ENCODE assay signal across 18 cellular contexts in the genomic region with DNA sequence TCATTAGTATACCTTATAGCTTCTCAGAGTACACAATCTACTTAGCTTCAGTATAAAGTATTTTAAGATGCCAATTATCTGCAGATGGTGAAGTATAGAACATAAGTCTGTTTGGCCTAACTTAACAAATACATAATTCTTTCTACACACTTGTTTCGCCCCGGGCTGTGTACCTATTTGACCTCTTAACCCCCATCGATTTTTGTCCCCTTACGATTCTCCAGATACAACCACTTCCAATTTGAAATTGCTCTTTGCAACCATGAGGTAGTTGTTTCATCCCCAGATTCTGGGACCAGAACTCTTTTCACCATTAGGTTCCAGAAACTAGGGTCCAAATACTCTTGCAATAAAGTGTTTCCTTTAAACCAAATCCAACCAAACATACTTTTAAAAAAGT. TPM values are rescaled to one million over a fixed set of nuclear protein-coding genes. Genes with fewer than 3 reads are reported as not detected.
DNase-seq lines count a peak whose midpoint lies in the region; ATAC-seq and TF ChIP-seq lines count a peak whose summit lies in the region.
"Had no signal": no experiment of that assay in that cellular context is flagged by ENCODE, and none has a peak within 500 bp of the region (broad histone marks: within the 10 kb centered on the region; RNA-seq: fewer than 3 reads in every experiment).

No MANE protein-coding gene starts in this region.

- DNase-seq in chondrocyte (ENCODE audit: low spot score) (no peak), glutamatergic neuron (no peak), hepatic stellate cell (ENCODE audit: low spot score) (no peak)
- DNase-seq: Caco-2, DMS153, DND-41, H9 had no signal

- H3K4me3 Mint-ChIP-seq in chondrocyte (ENCODE audit: unreplicated experiment) (no peak overlapping the region), glutamatergic neuron (ENCODE audit: unreplicated experiment) (no peak overlapping the region)
- H3K4me3 Mint-ChIP-seq: B cell; CD4-positive, CD25-positive, alpha-beta regulatory T cell; CD8-positive, alpha-beta T cell; GM23338; H9 had no signal

- H3K9ac ChIP-seq in liver (ENCODE audit: low read depth in 1 of 2, low read length in 2 of 2): peak overlapping the region; percentile 10 to 26
- H3K9ac ChIP-seq: BLaER1 had no signal

- ATAC-seq in GM19023 (IDR thresholded peaks at IDR 0.05; ENCODE audit: unreplicated experiment): no peak
- ATAC-seq: GM23338 had no signal

- H3K27ac ChIP-seq in liver (ENCODE audit: low read depth in 1 of 2, low read length in 2 of 2) (peak overlapping the region; percentile 29 to 33), neutrophil (peak overlapping the region; percentile 77)
- H3K27ac ChIP-seq: BLaER1, C4-2B had no signal

- WGBS in liver: 39% methylated on average over 4 of the region's 4 CpGs

- H3K36me3 Mint-ChIP-seq in chondrocyte (ENCODE audit: low read depth): peaks cover 2% of the 10 kb centered on the region
- peaks cover 5% of the 10 kb centered on the region for H3K36me3 Mint-ChIP-seq in glutamatergic neuron (ENCODE audit: unreplicated experiment)
- H3K36me3 Mint-ChIP-seq: CD4-positive, CD25-positive, alpha-beta regulatory T cell; CD8-positive, alpha-beta T cell had no signal

- no peaks in the 10 kb centered on the region for H3K36me3 ChIP-seq in liver (ENCODE audit: control insufficient read depth in 4 of 4, insufficient read depth in 3 of 4, low read depth in 1 of 4, low read length in 3 of 4)
- H3K36me3 ChIP-seq in neutrophil: no peaks in the 10 kb centered on the region
- H3K36me3 ChIP-seq: BLaER1 had no signal

- H3K9me3 ChIP-seq in liver (ENCODE audit: control insufficient read depth in 4 of 4, low read length in 3 of 4) (no peaks in the 10 kb centered on the region), neutrophil (no peaks in the 10 kb centered on the region)
- H3K9me3 ChIP-seq: BLaER1, Caco-2 had no signal

- no peak for TF ChIP-seq RAD21 in liver (IDR thresholded peaks at IDR 0.05)

- TF ChIP-seq CTCF in chondrocyte (IDR thresholded peaks at IDR 0.05) (no peak), liver (IDR thresholded peaks at IDR 0.05; ENCODE audit: low read depth, low read length, missing input control) (no peak), neutrophil (IDR thresholded peaks at IDR 0.05) (no peak), glutamatergic neuron (IDR thresholded peaks at IDR 0.05; ENCODE audit: partially characterized antibody, unreplicated experiment) (no peak)

- H3K27me3 Mint-ChIP-seq in chondrocyte (ENCODE audit: low read depth) (no peaks in the 10 kb centered on the region), glutamatergic neuron (ENCODE audit: unreplicated experiment) (no peaks in the 10 kb centered on the region)
- H3K27me3 Mint-ChIP-seq: CD4-positive, CD25-positive, alpha-beta regulatory T cell had no signal

- peaks cover 5% of the 10 kb centered on the region for H3K9me3 Mint-ChIP-seq in chondrocyte (ENCODE audit: low read depth)
- H3K9me3 Mint-ChIP-seq in glutamatergic neuron (ENCODE audit: unreplicated experiment): no peaks in the 10 kb centered on the region
- H3K9me3 Mint-ChIP-seq: CD4-positive, CD25-positive, alpha-beta regulatory T cell; CD8-positive, alpha-beta T cell; GM23338; H9 had no signal

- H3K4me3 ChIP-seq in liver (ENCODE audit: low read depth in 1 of 3, low read length in 3 of 3) (no peak overlapping the region), neutrophil (ENCODE audit: low read depth in 1 of 2, low read length in 1 of 2) (no peak overlapping the region)
- H3K4me3 ChIP-seq: BLaER1, GM23338 had no signal

- H3K4me1 ChIP-seq in liver (ENCODE audit: control insufficient read depth in 4 of 4, insufficient read depth in 4 of 4, low read length in 3 of 4) (peaks cover 18 to 72% (median 59%) of the 10 kb centered on the region in 4 donors), neutrophil (ENCODE audit: control insufficient read depth in 1 of 2, insufficient read depth in 1 of 2, low read depth in 1 of 2, low read length in 1 of 2) (peaks cover 66 to 71% of the 10 kb centered on the region in 2 experiments)
- H3K4me1 ChIP-seq: BLaER1 had no signal

- H3K4me1 Mint-ChIP-seq in chondrocyte (ENCODE audit: low read depth) (peaks cover 57% of the 10 kb centered on the region), glutamatergic neuron (ENCODE audit: low read depth, unreplicated experiment) (peaks cover 7% of the 10 kb centered on the region)

- no peaks in the 10 kb centered on the region for H3K27me3 ChIP-seq in liver (ENCODE audit: control insufficient read depth in 4 of 4, insufficient read depth in 4 of 4, low read length in 3 of 4)
- no peaks in the 10 kb centered on the region for H3K27me3 ChIP-seq in neutrophil
- H3K27me3 ChIP-seq: BLaER1 had no signal

- peak overlapping the region; percentile 37 for H3K27ac Mint-ChIP-seq in chondrocyte (ENCODE audit: unreplicated experiment)
- no peak overlapping the region for H3K27ac Mint-ChIP-seq in glutamatergic neuron (ENCODE audit: unreplicated experiment)
- H3K27ac Mint-ChIP-seq: B cell; CD4-positive, CD25-positive, alpha-beta regulatory T cell; CD8-positive, alpha-beta T cell; GM23338; H9 had no signal

TF ChIP-seq in liver, 16 proteins besides CTCF, POLR2A, EP300 and RAD21:
- no peak for TF ChIP-seq SP1 (IDR thresholded peaks at IDR 0.05)
- TF ChIP-seq RXRA (IDR thresholded peaks at IDR 0.05): no peak
- peak; percentile 27 for TF ChIP-seq NR2F2 (IDR thresholded peaks at IDR 0.05)
- no peak for TF ChIP-seq YY1 (IDR thresholded peaks at IDR 0.05)
- TF ChIP-seq HNF4G (IDR thresholded peaks at IDR 0.05): no peak

RNA-seq across cellular contexts. Expression of a gene that starts 10.0 kb away (rescaled TPM):
- total RNA-seq in chondrocyte (0.15 to 0.31 TPM (median 0.18 TPM) in 3 replicates), liver (10 to 100 TPM in 1 of 2 donors, 1 to 10 TPM in 1; 7.1 to 67.6 TPM), glutamatergic neuron (ENCODE audit: unreplicated experiment) (0.37 TPM)
- 100 to 1,000 TPM in 1 of 2 donors, 10 to 100 TPM in 1; 50.0 to 115 TPM for polyA plus RNA-seq in liver
- total RNA-seq: A172, GM23338, H4, H9 had no signal
- polyA plus RNA-seq: CD4-positive, CD25-positive, alpha-beta regulatory T cell had no signal

RNA-seq across cellular contexts. Expression of a gene that starts 57.8 kb away (rescaled TPM):
- total RNA-seq in chondrocyte: 2.3 to 3.6 TPM (median 2.4 TPM) in 3 replicates
- total RNA-seq in liver: 1 to 10 TPM; 4.4 to 5.4 TPM
- polyA plus RNA-seq in liver: 1 to 10 TPM; 3.4 to 3.5 TPM
- total RNA-seq in glutamatergic neuron (ENCODE audit: unreplicated experiment): 15.9 TPM
